Comparison of ENCODE assay signal across 8 cellular contexts in the genomic region with DNA sequence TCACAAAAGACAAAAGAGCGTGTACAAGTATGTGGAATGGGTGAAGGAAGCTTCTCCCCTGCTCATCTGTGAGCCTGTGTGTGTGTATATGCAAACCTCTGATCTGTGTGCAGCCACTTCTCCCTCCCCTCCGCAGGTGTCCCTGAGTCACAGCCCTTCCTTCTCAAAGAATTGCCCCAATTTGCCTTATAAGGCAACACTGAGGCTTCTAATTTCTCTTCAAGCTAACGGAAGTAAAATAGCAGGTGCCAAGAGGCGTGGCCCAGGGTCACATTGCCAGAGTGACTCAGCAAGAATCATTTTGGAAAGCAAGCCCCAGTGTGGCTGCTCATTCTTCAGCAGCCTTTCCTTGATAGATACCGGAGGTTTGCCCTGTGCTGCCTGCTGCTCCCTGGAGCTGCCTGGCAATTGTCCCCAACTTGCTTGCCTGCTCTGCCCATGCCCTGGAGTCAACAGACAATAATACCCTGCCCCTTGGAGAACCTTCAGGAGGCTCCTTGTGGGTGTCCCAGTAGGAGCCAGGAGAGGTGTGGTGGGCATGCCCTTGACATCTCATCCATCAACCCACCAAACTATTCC.
DNase-seq lines count a peak whose midpoint lies in the region; ATAC-seq and TF ChIP-seq lines count a peak whose summit lies in the region.

No MANE protein-coding gene starts in this region.

- H3K9me3 ChIP-seq in neutrophil, result no peaks in the 10 kb centered on the region
- H3K9me3 ChIP-seq in tibial artery, result no peaks in the 10 kb centered on the region

- H3K27ac ChIP-seq in neutrophil (peak overlapping the region; percentile 79), tibial artery (peak overlapping the region in 1 of 2 donors; percentile 53)

- H3K4me3 ChIP-seq in epithelial cell of esophagus (ENCODE audit: low read length) (no peak overlapping the region), neutrophil (ENCODE audit: low read depth in 1 of 2, low read length in 1 of 2) (peak overlapping the region; percentile 3 to 34), tibial artery (no peak overlapping the region)

- TF ChIP-seq POLR2A in GM19099 (IDR thresholded peaks at IDR 0.05; ENCODE audit: extremely low read depth, insufficient read length, low read depth), result peak; percentile 62

- H3K27me3 ChIP-seq in neutrophil (no peaks in the 10 kb centered on the region), tibial artery (no peaks in the 10 kb centered on the region)

- intact Hi-C loops in tibial artery (cut with DNase I; ENCODE audit: low total_unique reads), result no loop called here

- no peak for TF ChIP-seq CTCF in AG09319 (IDR thresholded peaks at IDR 0.05; ENCODE audit: low read depth, low read length)
- TF ChIP-seq CTCF in epithelial cell of esophagus (IDR thresholded peaks at IDR 0.05; ENCODE audit: insufficient read depth, low read depth, low read length, missing control alignments), result no peak
- TF ChIP-seq CTCF in neutrophil (IDR thresholded peaks at IDR 0.05), result no peak
- no peak for TF ChIP-seq CTCF in tibial artery (IDR thresholded peaks at IDR 0.05)

- no peaks in the 10 kb centered on the region for H3K36me3 ChIP-seq in neutrophil
- no peaks in the 10 kb centered on the region for H3K36me3 ChIP-seq in tibial artery

- peaks cover 21 to 29% of the 10 kb centered on the region in 2 experiments for H3K4me1 ChIP-seq in neutrophil (ENCODE audit: control insufficient read depth in 1 of 2, insufficient read depth in 1 of 2, low read depth in 1 of 2, low read length in 1 of 2)
- peaks cover 0 to 19% (median 13%) of the 10 kb centered on the region in 4 donors for H3K4me1 ChIP-seq in tibial artery

- ATAC-seq in HG03175 (IDR thresholded peaks at IDR 0.05; ENCODE audit: unreplicated experiment), result peak; percentile 97

- DNase-seq in AG09319 (ENCODE audit: extremely low read depth, low read depth) (peak; percentile 39), NCI-H510A treated with DMSO at 0.1 percent for 48 hours (lab: John Stamatoyannopoulos, UW) (peak; percentile 46), epithelial cell of esophagus (ENCODE audit: low read depth) (peak; percentile 88), tibial artery (peak; percentile 82 to 89)
- peak; percentile 52 to 81 for DNase-seq in activated CD4-positive, alpha-beta T cell treated with anti-CD3 and anti-CD28 coated beads, Interleukin-2, amount 50 U/mL, for 24 hours (ENCODE audit: low read depth in 1 of 2, low spot score in 1 of 2)

Comparison
In these comparisons a context has a peak if more than half of its experiments do, and no peak if none do; other contexts are left out.
1. H3K4me3 ChIP-seq: peak in neutrophil (2 of 2); none in epithelial cell of esophagus (single experiment) and tibial artery (0 of 2).
2. Peak in every context shown above with its lines, with median percentiles within 50 percentile points of each other: DNase-seq.